Comparison of ENCODE assay signal across 18 cellular contexts in genomic region chr10:11896549-11897200, GRCh38.
"Had no signal": no experiment of that assay in that cellular context is flagged by ENCODE, and none has a peak within 500 bp of the region (broad histone marks: within the 10 kb centered on the region; RNA-seq: fewer than 3 reads in every experiment).

No MANE protein-coding gene starts in this region.

- H3K4me1 Mint-ChIP-seq: activated CD4-positive, alpha-beta T cell treated with anti-CD3 and anti-CD28 coated beads for 36 hours; activated CD8-positive, alpha-beta memory T cell treated with anti-CD3 and anti-CD28 coated beads, Interleukin-2, amount 10 ng/mL, durations not matched to agents 7 days and 5 days; activated naive CD4-positive, alpha-beta T cell treated with anti-CD3 and anti-CD28 coated beads, Interleukin-2, amount 10 ng/mL, durations not matched to agents 7 days and 5 days; naive thymus-derived CD4-positive, alpha-beta T cell; stimulated activated memory B cell treated with anti-CD40 and anti-IgM and Interleukin-4, amounts not matched to agents 10 μg/mL and 1 μg/mL and 100 μg/mL, for 72 hours had no signal

- H3K9me3 ChIP-seq: esophagus muscularis mucosa, mucosa of descending colon, pancreas, tibial nerve had no signal

- H3K36me3 ChIP-seq: esophagus muscularis mucosa, pancreas, tibial nerve, WERI-Rb-1 had no signal

- H3K4me3 ChIP-seq: esophagus muscularis mucosa, hepatocyte, mucosa of descending colon, pancreas, tibial nerve had no signal

- H2AFZ ChIP-seq: hepatocyte had no signal

- H3K27ac ChIP-seq: esophagus muscularis mucosa, tibial nerve, WERI-Rb-1 had no signal

- ATAC-seq: activated CD4-positive, alpha-beta T cell treated with anti-CD3 and anti-CD28 coated beads for 36 hours; activated CD8-positive, alpha-beta memory T cell treated with anti-CD3 and anti-CD28 coated beads, Interleukin-2, amount 10 ng/mL, durations not matched to agents 7 days and 5 days; mucosa of descending colon; naive thymus-derived CD4-positive, alpha-beta T cell; pancreas; stimulated activated memory B cell treated with anti-CD40 and anti-IgM and Interleukin-4, amounts not matched to agents 10 μg/mL and 1 μg/mL and 100 μg/mL, for 72 hours had no signal

- H3K27me3 Mint-ChIP-seq: activated CD4-positive, alpha-beta memory T cell treated with anti-CD3 and anti-CD28 coated beads for 36 hours; activated CD4-positive, alpha-beta T cell treated with anti-CD3 and anti-CD28 coated beads for 36 hours; naive thymus-derived CD4-positive, alpha-beta T cell had no signal

- H3K79me2 ChIP-seq: hepatocyte had no signal

- H3K27ac Mint-ChIP-seq: activated CD4-positive, alpha-beta memory T cell treated with anti-CD3 and anti-CD28 coated beads for 36 hours; activated CD4-positive, alpha-beta T cell treated with anti-CD3 and anti-CD28 coated beads for 36 hours; activated CD8-positive, alpha-beta memory T cell treated with anti-CD3 and anti-CD28 coated beads, Interleukin-2, amount 10 ng/mL, durations not matched to agents 7 days and 5 days; activated naive CD4-positive, alpha-beta T cell treated with anti-CD3 and anti-CD28 coated beads, Interleukin-2, amount 10 ng/mL, durations not matched to agents 7 days and 5 days; naive thymus-derived CD4-positive, alpha-beta T cell; stimulated activated memory B cell treated with anti-CD40 and anti-IgM and Interleukin-4, amounts not matched to agents 10 μg/mL and 1 μg/mL and 100 μg/mL, for 72 hours had no signal

- DNase-seq: activated CD4-positive, alpha-beta memory T cell treated with anti-CD3 and anti-CD28 coated beads for 36 hours; activated CD4-positive, alpha-beta T cell treated with anti-CD3 and anti-CD28 coated beads for 36 hours; activated CD8-positive, alpha-beta memory T cell treated with anti-CD3 and anti-CD28 coated beads, Interleukin-2, amount 10 ng/mL, durations not matched to agents 7 days and 5 days; activated naive CD4-positive, alpha-beta T cell treated with anti-CD3 and anti-CD28 coated beads, Interleukin-2, amount 10 ng/mL, durations not matched to agents 7 days and 5 days; activated T-cell treated with anti-CD3 and anti-CD28 coated beads, Interleukin-2, amount 50 U/mL, for 1 hour; caudate nucleus; islet precursor cell; mucosa of descending colon; naive thymus-derived CD4-positive, alpha-beta T cell; pancreas; stimulated activated CD4-positive, alpha-beta T cell treated with anti-CD3 and anti-CD28 coated beads, Interleukin-2, amount 100 ng/mL, for 48 hours; WERI-Rb-1 had no signal

- H3K4me1 ChIP-seq: esophagus muscularis mucosa, pancreas had no signal

- H3K36me3 Mint-ChIP-seq: activated CD4-positive, alpha-beta memory T cell treated with anti-CD3 and anti-CD28 coated beads for 36 hours; activated CD8-positive, alpha-beta memory T cell treated with anti-CD3 and anti-CD28 coated beads, Interleukin-2, amount 10 ng/mL, durations not matched to agents 7 days and 5 days; activated naive CD4-positive, alpha-beta T cell treated with anti-CD3 and anti-CD28 coated beads, Interleukin-2, amount 10 ng/mL, durations not matched to agents 7 days and 5 days; naive thymus-derived CD4-positive, alpha-beta T cell; stimulated activated memory B cell treated with anti-CD40 and anti-IgM and Interleukin-4, amounts not matched to agents 10 μg/mL and 1 μg/mL and 100 μg/mL, for 72 hours had no signal

- H3K9me3 Mint-ChIP-seq: activated CD4-positive, alpha-beta memory T cell treated with anti-CD3 and anti-CD28 coated beads for 36 hours; activated naive CD4-positive, alpha-beta T cell treated with anti-CD3 and anti-CD28 coated beads, Interleukin-2, amount 10 ng/mL, durations not matched to agents 7 days and 5 days; naive thymus-derived CD4-positive, alpha-beta T cell; stimulated activated memory B cell treated with anti-CD40 and anti-IgM and Interleukin-4, amounts not matched to agents 10 μg/mL and 1 μg/mL and 100 μg/mL, for 72 hours had no signal

- H3K4me2 ChIP-seq: hepatocyte had no signal

- FAIRE-seq: colon, endometrium, pancreas had no signal

- H3K4me3 Mint-ChIP-seq: activated CD4-positive, alpha-beta memory T cell treated with anti-CD3 and anti-CD28 coated beads for 36 hours; activated CD4-positive, alpha-beta T cell treated with anti-CD3 and anti-CD28 coated beads for 36 hours; activated CD8-positive, alpha-beta memory T cell treated with anti-CD3 and anti-CD28 coated beads, Interleukin-2, amount 10 ng/mL, durations not matched to agents 7 days and 5 days; activated naive CD4-positive, alpha-beta T cell treated with anti-CD3 and anti-CD28 coated beads, Interleukin-2, amount 10 ng/mL, durations not matched to agents 7 days and 5 days; naive thymus-derived CD4-positive, alpha-beta T cell; stimulated activated memory B cell treated with anti-CD40 and anti-IgM and Interleukin-4, amounts not matched to agents 10 μg/mL and 1 μg/mL and 100 μg/mL, for 72 hours had no signal

- H3K27me3 ChIP-seq: hepatocyte, pancreas, tibial nerve had no signal
